ENCODE assay signal across 24 cellular contexts in genomic region chr18:45463433-45463832, GRCh38.
"Had no signal": no experiment of that assay in that cellular context is flagged by ENCODE, and none has a peak within 500 bp of the region (broad histone marks: within the 10 kb centered on the region; RNA-seq: fewer than 3 reads in every experiment).

No MANE protein-coding gene starts in this region.

- H3K36me3 Mint-ChIP-seq: activated naive CD8-positive, alpha-beta T cell; naive thymus-derived CD8-positive, alpha-beta T cell; neural progenitor cell had no signal

- H3K9me3 Mint-ChIP-seq: activated B cell treated with CpG ODN at 0.5 μM for 24 hours; effector memory CD8-positive, alpha-beta T cell; neural progenitor cell had no signal

- H3K4me3 Mint-ChIP-seq: activated B cell treated with CpG ODN at 0.5 μM for 24 hours; activated naive CD8-positive, alpha-beta T cell; effector memory CD8-positive, alpha-beta T cell; naive thymus-derived CD8-positive, alpha-beta T cell; neural progenitor cell had no signal

- H3K27me3 ChIP-seq: body of pancreas, gastroesophageal sphincter, hepatocyte, neural progenitor cell, right atrium auricular region, tibial nerve had no signal

- H3K4me3 ChIP-seq: body of pancreas, gastroesophageal sphincter, hepatocyte, neural progenitor cell, right atrium auricular region, smooth muscle cell, tibial nerve had no signal

- H3K27ac ChIP-seq: body of pancreas, gastroesophageal sphincter, hepatocyte, neural progenitor cell, right atrium auricular region, tibial nerve had no signal

- H3K27ac Mint-ChIP-seq: activated B cell treated with CpG ODN at 0.5 μM for 24 hours; activated naive CD8-positive, alpha-beta T cell; effector memory CD8-positive, alpha-beta T cell; naive thymus-derived CD8-positive, alpha-beta T cell; neural progenitor cell had no signal

- H3K36me3 ChIP-seq: gastroesophageal sphincter, neural progenitor cell, right atrium auricular region, tibial nerve had no signal

- H3K4me1 Mint-ChIP-seq: activated B cell treated with CpG ODN at 0.5 μM for 24 hours; naive thymus-derived CD8-positive, alpha-beta T cell had no signal

- ATAC-seq: body of pancreas; effector memory CD8-positive, alpha-beta T cell; gastroesophageal sphincter; left cardiac atrium; naive thymus-derived CD8-positive, alpha-beta T cell had no signal

- H3K4me1 ChIP-seq: body of pancreas, neural progenitor cell, right atrium auricular region, tibial nerve had no signal

- H3K9me3 ChIP-seq: body of pancreas, gastroesophageal sphincter, right atrium auricular region, tibial nerve had no signal

- DNase-seq: activated B cell treated with CpG ODN at 0.5 μM for 24 hours; activated CD4-positive, alpha-beta T cell treated with anti-CD3 and anti-CD28 coated beads, Interleukin-2, amount 50 U/mL, for 1 hour; activated effector memory CD4-positive, alpha-beta T cell treated with Interleukin-2 at 50 U/mL for 16 hours; activated naive CD4-positive, alpha-beta T cell treated with Interleukin-2 at 50 U/mL for 16 hours; activated T-cell treated with anti-CD3 and anti-CD28 coated beads for 4 hours; anterior cingulate cortex; body of pancreas; cortex of kidney; effector memory CD8-positive, alpha-beta T cell; erythroblast; islet precursor cell; left cardiac atrium; naive thymus-derived CD8-positive, alpha-beta T cell; stimulated activated CD4-positive, alpha-beta T cell treated with anti-CD3 and anti-CD28 coated beads, Interleukin-1b, Interleukin-23, amount 100 ng/mL, for 48 hours; stimulated activated CD4-positive, alpha-beta T cell treated with anti-CD3 and anti-CD28 coated beads, Interleukin-4, amount 100 ng/mL, for 4 hours; stimulated activated CD8-positive, alpha-beta memory T cell treated with anti-CD3 and anti-CD28 coated beads, Interleukin-4, amount 100 ng/mL, for 48 hours; stimulated activated naive CD4-positive, alpha-beta T cell had no signal
